In genomic region chr6:43055966-43056365, GRCh38 we compare ENCODE assay signal across 1 cellular context.
TF ChIP-seq lines count a peak whose summit lies in the region.

No MANE protein-coding gene starts in this region.

TF ChIP-seq in WTC11, 78 proteins besides CTCF, POLR2A, EP300 and RAD21:
- TF ChIP-seq USF2 (CRISPR knock-in tag; IDR thresholded peaks at IDR 0.05) (no peak), CBFB (CRISPR knock-in tag; IDR thresholded peaks at IDR 0.05; ENCODE audit: low read depth) (no peak), ESRRA (CRISPR knock-in tag; IDR thresholded peaks at IDR 0.05; ENCODE audit: borderline replicate concordance) (no peak), PRDM15 (CRISPR knock-in tag; IDR thresholded peaks at IDR 0.05) (no peak), ZSCAN18 (CRISPR knock-in tag; IDR thresholded peaks at IDR 0.05) (no peak), ATF6 (CRISPR knock-in tag; IDR thresholded peaks at IDR 0.05) (no peak), AR (CRISPR knock-in tag; IDR thresholded peaks at IDR 0.05) (no peak), ARID4B (CRISPR knock-in tag; IDR thresholded peaks at IDR 0.05; ENCODE audit: borderline replicate concordance) (no peak), CREM (CRISPR knock-in tag; IDR thresholded peaks at IDR 0.05) (no peak), NR3C1 (CRISPR knock-in tag; conservative IDR thresholded peaks at IDR 0.05; ENCODE audit: low read depth) (no peak)
TF ChIP-seq in WTC11: peak in this region for 0.
